ENCODE assay signal across 2 cellular contexts in genomic region chr2:215830313-215830712, GRCh38.
TF ChIP-seq lines count a peak whose summit lies in the region.

No MANE protein-coding gene starts in this region.

TF ChIP-seq in SK-N-SH treated with all-trans-retinoic acid at 6 μM for 48 hours, 23 proteins besides CTCF, POLR2A, EP300 and RAD21 (continued from another document):
- no peak for TF ChIP-seq CSRNP3 (CRISPR knock-in tag; IDR thresholded peaks at IDR 0.05)

TF ChIP-seq in SK-N-SH, 30 proteins besides CTCF, POLR2A, EP300 and RAD21 (continued from another document):
- TF ChIP-seq, protein P1, sequence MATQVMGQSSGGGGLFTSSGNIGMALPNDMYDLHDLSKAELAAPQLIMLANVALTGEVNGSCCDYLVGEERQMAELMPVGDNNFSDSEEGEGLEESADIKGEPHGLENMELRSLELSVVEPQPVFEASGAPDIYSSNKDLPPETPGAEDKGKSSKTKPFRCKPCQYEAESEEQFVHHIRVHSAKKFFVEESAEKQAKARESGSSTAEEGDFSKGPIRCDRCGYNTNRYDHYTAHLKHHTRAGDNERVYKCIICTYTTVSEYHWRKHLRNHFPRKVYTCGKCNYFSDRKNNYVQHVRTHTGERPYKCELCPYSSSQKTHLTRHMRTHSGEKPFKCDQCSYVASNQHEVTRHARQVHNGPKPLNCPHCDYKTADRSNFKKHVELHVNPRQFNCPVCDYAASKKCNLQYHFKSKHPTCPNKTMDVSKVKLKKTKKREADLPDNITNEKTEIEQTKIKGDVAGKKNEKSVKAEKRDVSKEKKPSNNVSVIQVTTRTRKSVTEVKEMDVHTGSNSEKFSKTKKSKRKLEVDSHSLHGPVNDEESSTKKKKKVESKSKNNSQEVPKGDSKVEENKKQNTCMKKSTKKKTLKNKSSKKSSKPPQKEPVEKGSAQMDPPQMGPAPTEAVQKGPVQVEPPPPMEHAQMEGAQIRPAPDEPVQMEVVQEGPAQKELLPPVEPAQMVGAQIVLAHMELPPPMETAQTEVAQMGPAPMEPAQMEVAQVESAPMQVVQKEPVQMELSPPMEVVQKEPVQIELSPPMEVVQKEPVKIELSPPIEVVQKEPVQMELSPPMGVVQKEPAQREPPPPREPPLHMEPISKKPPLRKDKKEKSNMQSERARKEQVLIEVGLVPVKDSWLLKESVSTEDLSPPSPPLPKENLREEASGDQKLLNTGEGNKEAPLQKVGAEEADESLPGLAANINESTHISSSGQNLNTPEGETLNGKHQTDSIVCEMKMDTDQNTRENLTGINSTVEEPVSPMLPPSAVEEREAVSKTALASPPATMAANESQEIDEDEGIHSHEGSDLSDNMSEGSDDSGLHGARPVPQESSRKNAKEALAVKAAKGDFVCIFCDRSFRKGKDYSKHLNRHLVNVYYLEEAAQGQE (IDR thresholded peaks at IDR 0.05; ENCODE audit: low read depth, low read length), result no peak
- TF ChIP-seq RCOR1 (IDR thresholded peaks at IDR 0.05; ENCODE audit: low read length) (no peak), RFX5 (IDR thresholded peaks at IDR 0.05; ENCODE audit: low read length) (no peak), ZBTB33 (IDR thresholded peaks at IDR 0.05; ENCODE audit: borderline replicate concordance, low read depth) (no peak), USF1 (IDR thresholded peaks at IDR 0.05; ENCODE audit: borderline replicate concordance, low read depth) (no peak), POLR2AphosphoS5 (IDR thresholded peaks at IDR 0.05; ENCODE audit: low read depth, low read length) (no peak), NFIC (IDR thresholded peaks at IDR 0.05; ENCODE audit: borderline replicate concordance) (no peak), CHD2 (IDR thresholded peaks at IDR 0.05; ENCODE audit: low read length, partially characterized antibody) (no peak), SIN3A (IDR thresholded peaks at IDR 0.05; ENCODE audit: borderline replicate concordance, low read depth, low read length) (no peak), USF2 (IDR thresholded peaks at IDR 0.05; ENCODE audit: borderline replicate concordance, low read depth, low read length) (no peak)
- TF ChIP-seq, protein P2, sequence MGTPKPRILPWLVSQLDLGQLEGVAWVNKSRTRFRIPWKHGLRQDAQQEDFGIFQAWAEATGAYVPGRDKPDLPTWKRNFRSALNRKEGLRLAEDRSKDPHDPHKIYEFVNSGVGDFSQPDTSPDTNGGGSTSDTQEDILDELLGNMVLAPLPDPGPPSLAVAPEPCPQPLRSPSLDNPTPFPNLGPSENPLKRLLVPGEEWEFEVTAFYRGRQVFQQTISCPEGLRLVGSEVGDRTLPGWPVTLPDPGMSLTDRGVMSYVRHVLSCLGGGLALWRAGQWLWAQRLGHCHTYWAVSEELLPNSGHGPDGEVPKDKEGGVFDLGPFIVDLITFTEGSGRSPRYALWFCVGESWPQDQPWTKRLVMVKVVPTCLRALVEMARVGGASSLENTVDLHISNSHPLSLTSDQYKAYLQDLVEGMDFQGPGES (IDR thresholded peaks at IDR 0.05; ENCODE audit: low read depth, low read length), result no peak
- TF ChIP-seq, protein P3, sequence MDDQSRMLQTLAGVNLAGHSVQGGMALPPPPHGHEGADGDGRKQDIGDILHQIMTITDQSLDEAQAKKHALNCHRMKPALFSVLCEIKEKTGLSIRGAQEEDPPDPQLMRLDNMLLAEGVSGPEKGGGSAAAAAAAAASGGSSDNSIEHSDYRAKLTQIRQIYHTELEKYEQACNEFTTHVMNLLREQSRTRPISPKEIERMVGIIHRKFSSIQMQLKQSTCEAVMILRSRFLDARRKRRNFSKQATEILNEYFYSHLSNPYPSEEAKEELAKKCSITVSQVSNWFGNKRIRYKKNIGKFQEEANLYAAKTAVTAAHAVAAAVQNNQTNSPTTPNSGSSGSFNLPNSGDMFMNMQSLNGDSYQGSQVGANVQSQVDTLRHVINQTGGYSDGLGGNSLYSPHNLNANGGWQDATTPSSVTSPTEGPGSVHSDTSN (IDR thresholded peaks at IDR 0.05), result no peak
TF ChIP-seq in SK-N-SH: peak in this region for 0.
